ENCODE assay signal across 1 cellular context in genomic region chr14:90111895-90112534, GRCh38.
TF ChIP-seq lines count a peak whose summit lies in the region.

No MANE protein-coding gene starts in this region.

TF ChIP-seq in HepG2, 621 proteins besides CTCF, POLR2A, EP300 and RAD21:
- TF ChIP-seq TEAD2 (CRISPR knock-in tag; IDR thresholded peaks at IDR 0.05) (no peak), ZFP37 (CRISPR knock-in tag; IDR thresholded peaks at IDR 0.05; ENCODE audit: borderline replicate concordance) (no peak), ZNF138 (CRISPR knock-in tag; IDR thresholded peaks at IDR 0.05; ENCODE audit: low read depth) (no peak), IKZF4 (CRISPR knock-in tag; IDR thresholded peaks at IDR 0.05; ENCODE audit: borderline replicate concordance, low read depth, not compliant biosample characterization) (no peak), ZNF264 (CRISPR knock-in tag; IDR thresholded peaks at IDR 0.05) (no peak), NFRKB (IDR thresholded peaks at IDR 0.05) (no peak)
